In genomic region chr9:137721479-137721878, GRCh38 we compare ENCODE assay signal across 14 cellular contexts.
DNase-seq lines count a peak whose midpoint lies in the region; ATAC-seq and TF ChIP-seq lines count a peak whose summit lies in the region.
"Had no signal": no experiment of that assay in that cellular context is flagged by ENCODE, and none has a peak within 500 bp of the region (broad histone marks: within the 10 kb centered on the region; RNA-seq: fewer than 3 reads in every experiment).

No MANE protein-coding gene starts in this region.

- no peak for TF ChIP-seq POLR2A in right lobe of liver (IDR thresholded peaks at IDR 0.05)

- H3K27ac Mint-ChIP-seq in activated T-helper 1 cell treated with anti-CD3 and anti-CD28 coated beads, Interleukin-12 subunit alpha, Interleukin-12 subunit beta, Interleukin-2, Interleukin-4 antibody, amounts not matched to agents 30 ng/mL and 10 ng/mL and 1 ng/mL, durations not matched to agents 14 hours and 24 hours and 36 hours = peak overlapping the region; percentile 97
- peak overlapping the region; percentile 78 to 99 (median 92) for H3K27ac Mint-ChIP-seq in immature natural killer cell

- H3K9me3 ChIP-seq in right lobe of liver = no peaks in the 10 kb centered on the region
- H3K9me3 ChIP-seq: ovary had no signal

- H3K36me3 Mint-ChIP-seq in activated T-helper 1 cell treated with anti-CD3 and anti-CD28 coated beads, Interleukin-12 subunit alpha, Interleukin-12 subunit beta, Interleukin-2, Interleukin-4 antibody, amounts not matched to agents 30 ng/mL and 10 ng/mL and 1 ng/mL, durations not matched to agents 14 hours and 24 hours and 36 hours (ENCODE audit: low read depth) = peaks cover 75% of the 10 kb centered on the region
- H3K36me3 Mint-ChIP-seq in immature natural killer cell = peaks cover 44 to 54% (median 47%) of the 10 kb centered on the region in 3 donors

- peaks cover 47% of the 10 kb centered on the region for H3K9me3 Mint-ChIP-seq in activated T-helper 1 cell treated with anti-CD3 and anti-CD28 coated beads, Interleukin-12 subunit alpha, Interleukin-12 subunit beta, Interleukin-2, Interleukin-4 antibody, amounts not matched to agents 30 ng/mL and 10 ng/mL and 1 ng/mL, durations not matched to agents 14 hours and 24 hours and 36 hours
- peaks cover 15 to 48% (median 35%) of the 10 kb centered on the region in 6 donors for H3K9me3 Mint-ChIP-seq in immature natural killer cell

- intact Hi-C loops in activated T-helper 1 cell treated with anti-CD3 and anti-CD28 coated beads, Interleukin-12 subunit alpha, Interleukin-12 subunit beta, Interleukin-2, Interleukin-4 antibody, amounts not matched to agents 30 ng/mL and 10 ng/mL and 1 ng/mL, durations not matched to agents 14 hours and 24 hours and 36 hours (cut with micrococcal nuclease) = no loop called here
- intact Hi-C loops in right lobe of liver (cut with DNase I) = no loop called here

- no peak for TF ChIP-seq CTCF in VCaP (conservative IDR thresholded peaks at IDR 0.05)
- TF ChIP-seq CTCF in right lobe of liver (IDR thresholded peaks at IDR 0.05) = no peak

- no peak overlapping the region for H3K4me3 ChIP-seq in right lobe of liver
- H3K4me3 ChIP-seq: heart right ventricle, ovary had no signal

- H3K4me3 Mint-ChIP-seq in activated T-helper 1 cell treated with anti-CD3 and anti-CD28 coated beads, Interleukin-12 subunit alpha, Interleukin-12 subunit beta, Interleukin-2, Interleukin-4 antibody, amounts not matched to agents 30 ng/mL and 10 ng/mL and 1 ng/mL, durations not matched to agents 14 hours and 24 hours and 36 hours = peak overlapping the region; percentile 48
- peak overlapping the region; percentile 47 to 80 (median 56) for H3K4me3 Mint-ChIP-seq in immature natural killer cell

- 90% methylated on average over 12 of the region's 12 CpGs for WGBS in right lobe of liver (ENCODE audit: insufficient coverage, low coverage, low lambda C conversion rate, missing lambda C conversion rate)

- no peaks in the 10 kb centered on the region for H3K27me3 Mint-ChIP-seq in activated T-helper 1 cell treated with anti-CD3 and anti-CD28 coated beads, Interleukin-12 subunit alpha, Interleukin-12 subunit beta, Interleukin-2, Interleukin-4 antibody, amounts not matched to agents 30 ng/mL and 10 ng/mL and 1 ng/mL, durations not matched to agents 14 hours and 24 hours and 36 hours (ENCODE audit: insufficient read depth)
- peaks cover 60 to 68% (median 61%) of the 10 kb centered on the region in 3 donors for H3K27me3 Mint-ChIP-seq in immature natural killer cell (ENCODE audit: low read depth in 3 of 3)

- H3K4me1 Mint-ChIP-seq in activated T-helper 1 cell treated with anti-CD3 and anti-CD28 coated beads, Interleukin-12 subunit alpha, Interleukin-12 subunit beta, Interleukin-2, Interleukin-4 antibody, amounts not matched to agents 30 ng/mL and 10 ng/mL and 1 ng/mL, durations not matched to agents 14 hours and 24 hours and 36 hours (ENCODE audit: low read depth) = peaks cover 33% of the 10 kb centered on the region
- peaks cover 54 to 74% of the 10 kb centered on the region in 2 donors for H3K4me1 Mint-ChIP-seq in immature natural killer cell

- H3K36me3 ChIP-seq in right lobe of liver = peaks cover 0 to 27% (median 3%) of the 10 kb centered on the region in 4 donors
- H3K36me3 ChIP-seq: ovary had no signal

- DNase-seq in activated T-helper 1 cell treated with anti-CD3 and anti-CD28 coated beads, Interleukin-12 subunit alpha, Interleukin-12 subunit beta, Interleukin-2, Interleukin-4 antibody, amounts not matched to agents 30 ng/mL and 10 ng/mL and 1 ng/mL, durations not matched to agents 14 hours and 24 hours and 36 hours (ENCODE audit: low spot score) = no peak
- DNase-seq in immature natural killer cell (peak in 1 of 3 donors; percentile 19), DMS79 (lab: John Stamatoyannopoulos, UW) (no peak), DMS153 treated with DMSO at 0.1 percent for 48 hours (lab: John Stamatoyannopoulos, UW; ENCODE audit: unreplicated experiment) (no peak), right lobe of liver (no peak)
- DNase-seq in stimulated activated CD4-positive, alpha-beta T cell treated with anti-CD3 and anti-CD28 coated beads, TNF-alpha, amount 100 ng/mL, for 4 hours (ENCODE audit: low read depth in 3 of 3) = peak in 2 of 3 experiments; percentile 34 to 41
- DNase-seq: amniotic stem cell; Calu3; effector CD4-positive, alpha-beta T cell; heart right ventricle; left ventricle myocardium superior; NCI-H446 treated with DMSO at 0.1 percent for 48 hours; ovary had no signal

- H3K4me1 ChIP-seq in right lobe of liver = peaks cover 0 to 1% (median 0%) of the 10 kb centered on the region in 4 donors

- no peaks in the 10 kb centered on the region for H3K27me3 ChIP-seq in right lobe of liver
- H3K27me3 ChIP-seq: heart right ventricle, ovary had no signal

- no peak for ATAC-seq in right lobe of liver
- ATAC-seq: heart right ventricle, left ventricle myocardium superior had no signal

- H3K27ac ChIP-seq in VCaP = peak overlapping the region; percentile 8; the same call in 1 of the 2 replicates
- no peak overlapping the region for H3K27ac ChIP-seq in right lobe of liver
- H3K27ac ChIP-seq: heart right ventricle, ovary had no signal

Comparison
In these comparisons a context has a peak if more than half of its experiments do, and no peak if none do; other contexts are left out.
1. DNase-seq: peak in stimulated activated CD4-positive, alpha-beta T cell treated with anti-CD3 and anti-CD28 coated beads, TNF-alpha, amount 100 ng/mL, for 4 hours (2 of 3); none in activated T-helper 1 cell treated with anti-CD3 and anti-CD28 coated beads, Interleukin-12 subunit alpha, Interleukin-12 subunit beta, Interleukin-2, Interleukin-4 antibody, amounts not matched to agents 30 ng/mL and 10 ng/mL and 1 ng/mL, durations not matched to agents 14 hours and 24 hours and 36 hours (single experiment), DMS79 (single experiment), DMS153 treated with DMSO at 0.1 percent for 48 hours (single experiment) and right lobe of liver (0 of 3).